In the genomic region with DNA sequence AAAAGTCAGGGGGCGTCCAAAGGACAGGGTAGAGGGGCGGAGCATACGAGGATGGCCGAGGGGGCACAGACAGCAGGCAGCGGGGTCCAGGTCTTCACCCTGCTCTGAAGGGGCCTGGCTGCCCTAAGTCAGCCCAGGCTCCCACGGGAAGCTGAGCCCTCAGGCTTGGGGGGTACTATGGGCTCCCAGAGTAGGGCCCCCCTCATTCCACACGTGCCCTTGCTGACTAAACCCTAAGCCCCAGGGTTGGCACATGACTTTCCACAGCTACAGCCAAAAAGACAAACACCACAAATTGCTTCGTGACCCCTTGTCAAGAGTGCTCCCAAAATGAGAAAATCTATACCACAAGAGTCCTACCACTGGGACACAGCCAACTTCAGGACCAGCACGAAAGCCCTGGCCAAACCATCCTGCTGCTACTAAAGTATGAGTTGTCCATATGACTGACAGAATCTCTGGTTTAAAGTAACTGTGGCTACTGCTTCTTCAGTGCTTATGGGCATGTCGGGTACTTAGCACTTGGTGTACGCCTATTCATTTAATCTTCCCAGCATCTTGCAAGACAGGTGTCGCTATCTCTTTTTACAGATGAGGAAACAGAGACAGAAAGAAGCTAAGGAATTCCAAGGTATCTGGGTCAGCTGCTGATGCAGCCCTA, we compare ENCODE assay signal across 10 cellular contexts.
A peak's percentile ranks its signal among the peaks of the same experiment; 100 is the strongest.
DNase-seq lines count a peak whose midpoint lies in the region; ATAC-seq and TF ChIP-seq lines count a peak whose summit lies in the region.
"Had no signal": no experiment of that assay in that cellular context is flagged by ENCODE, and none has a peak within 500 bp of the region (broad histone marks: within the 10 kb centered on the region; RNA-seq: fewer than 3 reads in every experiment).

No MANE protein-coding gene starts in this region.

- CTCF ChIA-PET in PC-3 (lab: Charles Lee) = no interaction called here

- no peak overlapping the region for H3K4me2 ChIP-seq in PC-3 (ENCODE audit: low read length)

- no peaks in the 10 kb centered on the region for H3K79me2 ChIP-seq in PC-3 (ENCODE audit: low read length)

- peak overlapping the region; percentile 85 for H3K27ac ChIP-seq in CD4-positive, CD25-positive, alpha-beta regulatory T cell (ENCODE audit: insufficient read depth, low read length, poor library complexity, severe bottlenecking)
- H3K27ac ChIP-seq in PC-3 (ENCODE audit: low read length) = no peak overlapping the region

- POLR2A ChIA-PET in PC-3 (lab: Charles Lee; ENCODE audit: unreplicated experiment) = no interaction called here

- ATAC-seq in CD4-positive, CD25-positive, alpha-beta regulatory T cell (ENCODE audit: low read depth in 2 of 2) = peak; percentile 4 to 10
- ATAC-seq in GM21381 (IDR thresholded peaks at IDR 0.05; ENCODE audit: unreplicated experiment) (peak; percentile 3), PC-3 (no peak), memory B cell (ENCODE audit: low read depth) (peak; percentile 2), GM21423 (IDR thresholded peaks at IDR 0.05; ENCODE audit: unreplicated experiment) (no peak), GM21717 (IDR thresholded peaks at IDR 0.05; ENCODE audit: unreplicated experiment) (no peak)

- no peaks in the 10 kb centered on the region for H3K27me3 Mint-ChIP-seq in CD4-positive, CD25-positive, alpha-beta regulatory T cell
- H3K27me3 Mint-ChIP-seq in memory B cell = peaks cover 43% of the 10 kb centered on the region

- intact Hi-C loops in PC-3 (cut with micrococcal nuclease) = no loop called here

- H3K9me3 ChIP-seq in CD4-positive, CD25-positive, alpha-beta regulatory T cell (ENCODE audit: control insufficient read depth in 2 of 2, low read length in 2 of 2) = no peaks in the 10 kb centered on the region
- no peaks in the 10 kb centered on the region for H3K9me3 ChIP-seq in PC-3 (ENCODE audit: low read length)
- H3K9me3 ChIP-seq: heart right ventricle had no signal

- H3K36me3 Mint-ChIP-seq in CD4-positive, CD25-positive, alpha-beta regulatory T cell = no peaks in the 10 kb centered on the region
- no peaks in the 10 kb centered on the region for H3K36me3 Mint-ChIP-seq in memory B cell

- peak overlapping the region; percentile 71 to 83 (median 76) for H3K4me3 Mint-ChIP-seq in CD4-positive, CD25-positive, alpha-beta regulatory T cell
- H3K4me3 Mint-ChIP-seq in memory B cell = peak overlapping the region; percentile 67

- H3K27me3 ChIP-seq in CD4-positive, CD25-positive, alpha-beta regulatory T cell (ENCODE audit: control insufficient read depth, insufficient read depth, low read length) = no peaks in the 10 kb centered on the region
- no peaks in the 10 kb centered on the region for H3K27me3 ChIP-seq in PC-3 (ENCODE audit: low read length)
- H3K27me3 ChIP-seq: heart right ventricle had no signal

- H3K4me1 Mint-ChIP-seq in CD4-positive, CD25-positive, alpha-beta regulatory T cell = peaks cover 42 to 86% (median 64%) of the 10 kb centered on the region in 4 donors
- H3K4me1 Mint-ChIP-seq in memory B cell = peaks cover 33% of the 10 kb centered on the region

- H2AFZ ChIP-seq in PC-3 (ENCODE audit: low read length) = no peak overlapping the region

- H3K4me3 ChIP-seq in CD4-positive, CD25-positive, alpha-beta regulatory T cell (ENCODE audit: low read depth, low read length) = peak overlapping the region; percentile 91
- no peak overlapping the region for H3K4me3 ChIP-seq in PC-3 (ENCODE audit: low read length)

- no peaks in the 10 kb centered on the region for H3K36me3 ChIP-seq in CD4-positive, CD25-positive, alpha-beta regulatory T cell (ENCODE audit: control insufficient read depth, insufficient read depth, low read length)
- no peaks in the 10 kb centered on the region for H3K36me3 ChIP-seq in PC-3 (ENCODE audit: low read depth, low read length)
- H3K36me3 ChIP-seq: heart right ventricle had no signal

- H3K4me1 ChIP-seq in CD4-positive, CD25-positive, alpha-beta regulatory T cell (ENCODE audit: control insufficient read depth, insufficient read depth, low read length, poor library complexity, severe bottlenecking) = peaks cover 76% of the 10 kb centered on the region
- H3K4me1 ChIP-seq in PC-3 (ENCODE audit: insufficient read depth, low read length) = peaks cover 28% of the 10 kb centered on the region

- DNase-seq in CD4-positive, CD25-positive, alpha-beta regulatory T cell = no peak
- peak; percentile 5 for DNase-seq in PC-3
- DNase-seq in memory B cell (ENCODE audit: low spot score in 2 of 2) = no peak
- no peak for DNase-seq in activated CD4-positive, alpha-beta T cell treated with anti-CD3 and anti-CD28 coated beads, Interleukin-2, amount 50 U/mL, for 48 hours
- DNase-seq in SK-N-DZ (ENCODE audit: low spot score) = no peak
- DNase-seq: heart right ventricle, OCI-M1 had no signal

- no peak for TF ChIP-seq CTCF in PC-3 (conservative IDR thresholded peaks at IDR 0.05; ENCODE audit: low read depth, low read length)

- H4K20me1 ChIP-seq in PC-3 (ENCODE audit: low read length) = no peaks in the 10 kb centered on the region

- BruUV-seq in PC-3 (replicated peaks; lab: Mats Ljungman, UMichigan) = no TSS peak

- H3K9me3 Mint-ChIP-seq in CD4-positive, CD25-positive, alpha-beta regulatory T cell = no peaks in the 10 kb centered on the region
- H3K9me3 Mint-ChIP-seq in memory B cell = no peaks in the 10 kb centered on the region

- H3F3A ChIP-seq in PC-3 (ENCODE audit: low read length, unreplicated experiment) = no peaks in the 10 kb centered on the region

- H3K9ac ChIP-seq in PC-3 (ENCODE audit: low read length) = no peak overlapping the region

- H3K9me2 ChIP-seq in PC-3 (replicated peaks; ENCODE audit: low read length) = no peaks in the 10 kb centered on the region

- H3K27ac Mint-ChIP-seq in CD4-positive, CD25-positive, alpha-beta regulatory T cell = peak overlapping the region; percentile 85 to 98 (median 96)
- H3K27ac Mint-ChIP-seq in memory B cell = peak overlapping the region; percentile 66

Comparison
In these comparisons a context has a peak if more than half of its experiments do, and no peak if none do; other contexts are left out.
1. ATAC-seq: peak in CD4-positive, CD25-positive, alpha-beta regulatory T cell (2 of 2), GM21381 (single experiment) and memory B cell (single experiment); none in PC-3 (single experiment), GM21423 (single experiment) and GM21717 (single experiment).